ENCODE assay signal across 10 cellular contexts in genomic region chr14:74867673-74868072, GRCh38. TPM values are rescaled to one million over a fixed set of nuclear protein-coding genes. Genes with fewer than 3 reads are reported as not detected.
A peak's percentile ranks its signal among the peaks of the same experiment; 100 is the strongest.
DNase-seq lines count a peak whose midpoint lies in the region; ATAC-seq and TF ChIP-seq lines count a peak whose summit lies in the region.
"Had no signal": no experiment of that assay in that cellular context is flagged by ENCODE, and none has a peak within 500 bp of the region (broad histone marks: within the 10 kb centered on the region; RNA-seq: fewer than 3 reads in every experiment).

No MANE protein-coding gene starts in this region.

- H3K9me3 ChIP-seq in hepatocyte (ENCODE audit: low read depth): no peaks in the 10 kb centered on the region
- no peaks in the 10 kb centered on the region for H3K9me3 ChIP-seq in upper lobe of right lung

- no peaks in the 10 kb centered on the region for H4K20me1 ChIP-seq in hepatocyte (ENCODE audit: insufficient read depth, poor library complexity, severe bottlenecking)

- H3K9me2 ChIP-seq in hepatocyte (replicated peaks; ENCODE audit: insufficient read depth): no peaks in the 10 kb centered on the region

- H3K36me3 ChIP-seq in hepatocyte (replicated peaks; ENCODE audit: insufficient read depth, low read depth) (no peaks in the 10 kb centered on the region), upper lobe of right lung (no peaks in the 10 kb centered on the region)

- ATAC-seq in GM18868 (IDR thresholded peaks at IDR 0.05; ENCODE audit: unreplicated experiment) (no peak), upper lobe of right lung (no peak)

- no peak overlapping the region for H2AFZ ChIP-seq in hepatocyte

- peaks cover 10% of the 10 kb centered on the region for H3K27me3 ChIP-seq in hepatocyte
- no peaks in the 10 kb centered on the region for H3K27me3 ChIP-seq in upper lobe of right lung

- no peaks in the 10 kb centered on the region for H3K4me1 ChIP-seq in hepatocyte (ENCODE audit: insufficient read depth)
- H3K4me1 ChIP-seq in upper lobe of right lung: peaks cover 4% of the 10 kb centered on the region

- no peak overlapping the region for H3K4me3 ChIP-seq in hepatocyte
- H3K4me3 ChIP-seq in upper lobe of right lung: no peak overlapping the region

- no peaks in the 10 kb centered on the region for H3K79me2 ChIP-seq in hepatocyte

- peak overlapping the region; percentile 51 for H3K27ac ChIP-seq in hepatocyte
- H3K27ac ChIP-seq in upper lobe of right lung: no peak overlapping the region
- H3K27ac ChIP-seq: 22Rv1 had no signal

- no peak overlapping the region for H3K4me2 ChIP-seq in hepatocyte

- peak; percentile 54 for DNase-seq in DMS 273 (lab: John Stamatoyannopoulos, UW; ENCODE audit: unreplicated experiment)
- DNase-seq in DMS 273 treated with DMSO at 0.1 percent for 48 hours (lab: John Stamatoyannopoulos, UW): no peak
- peak; percentile 19 for DNase-seq in activated T-helper 9 cell treated with anti-CD3 and anti-CD28 coated beads, Interleukin-2, amount 50 U/mL, for 16 hours (ENCODE audit: low read depth)
- DNase-seq in hepatocyte (ENCODE audit: low spot score): no peak
- peak; percentile 33 for DNase-seq in stimulated activated naive CD4-positive, alpha-beta T cell treated with Interleukin-2 at 50 U/mL for 16 hours (lab: John Stamatoyannopoulos, UW)
- DNase-seq in upper lobe of right lung: no peak
- DNase-seq in NCI-H1436 treated with DMSO at 0.1 percent for 48 hours (lab: John Stamatoyannopoulos, UW): no peak

- intact Hi-C loops in upper lobe of right lung (cut with DNase I): no loop called here

- 51% methylated on average over 5 of the region's 5 CpGs for WGBS in hepatocyte (ENCODE audit: low lambda C conversion rate, missing lambda C conversion rate)

- TF ChIP-seq CTCF in hepatocyte (IDR thresholded peaks at IDR 0.05; ENCODE audit: poor library complexity) (no peak), upper lobe of right lung (IDR thresholded peaks at IDR 0.05) (no peak)

RNA-seq across cellular contexts. Expression of gene PROX2, which starts 8.3 kb away (rescaled TPM):
- total RNA-seq in hepatocyte: not detected in 2 replicates
- 0.50 TPM in 1 of 2 replicates, not detected in the other for polyA plus RNA-seq in hepatocyte
- total RNA-seq in upper lobe of right lung: not detected
- total RNA-seq: neural crest cell had no signal

RNA-seq across cellular contexts. Expression of gene DLST, which starts 14.0 kb away (rescaled TPM):
- total RNA-seq in hepatocyte: 68.7 and 69.4 TPM in 2 replicates
- 5.6 and 10.8 TPM in 2 replicates for polyA plus RNA-seq in hepatocyte
- 90.1 TPM for total RNA-seq in upper lobe of right lung

RNA-seq across cellular contexts. Expression of gene RPS6KL1, which starts 55.4 kb away (rescaled TPM):
- 0.57 and 1.2 TPM in 2 replicates for total RNA-seq in hepatocyte
- polyA plus RNA-seq in hepatocyte: 0.18 and 1.5 TPM in 2 replicates
- 5.1 TPM for total RNA-seq in upper lobe of right lung

Comparison
In these comparisons a context has a peak if more than half of its experiments do, and no peak if none do; other contexts are left out.
1. DNase-seq: peak in DMS 273 (single experiment), activated T-helper 9 cell treated with anti-CD3 and anti-CD28 coated beads, Interleukin-2, amount 50 U/mL, for 16 hours (single experiment) and stimulated activated naive CD4-positive, alpha-beta T cell treated with Interleukin-2 at 50 U/mL for 16 hours (single experiment); none in DMS 273 treated with DMSO at 0.1 percent for 48 hours (single experiment), hepatocyte (single experiment), upper lobe of right lung (single experiment) and NCI-H1436 treated with DMSO at 0.1 percent for 48 hours (single experiment).